1 cellular context compared by ENCODE assay signal in the genomic region with DNA sequence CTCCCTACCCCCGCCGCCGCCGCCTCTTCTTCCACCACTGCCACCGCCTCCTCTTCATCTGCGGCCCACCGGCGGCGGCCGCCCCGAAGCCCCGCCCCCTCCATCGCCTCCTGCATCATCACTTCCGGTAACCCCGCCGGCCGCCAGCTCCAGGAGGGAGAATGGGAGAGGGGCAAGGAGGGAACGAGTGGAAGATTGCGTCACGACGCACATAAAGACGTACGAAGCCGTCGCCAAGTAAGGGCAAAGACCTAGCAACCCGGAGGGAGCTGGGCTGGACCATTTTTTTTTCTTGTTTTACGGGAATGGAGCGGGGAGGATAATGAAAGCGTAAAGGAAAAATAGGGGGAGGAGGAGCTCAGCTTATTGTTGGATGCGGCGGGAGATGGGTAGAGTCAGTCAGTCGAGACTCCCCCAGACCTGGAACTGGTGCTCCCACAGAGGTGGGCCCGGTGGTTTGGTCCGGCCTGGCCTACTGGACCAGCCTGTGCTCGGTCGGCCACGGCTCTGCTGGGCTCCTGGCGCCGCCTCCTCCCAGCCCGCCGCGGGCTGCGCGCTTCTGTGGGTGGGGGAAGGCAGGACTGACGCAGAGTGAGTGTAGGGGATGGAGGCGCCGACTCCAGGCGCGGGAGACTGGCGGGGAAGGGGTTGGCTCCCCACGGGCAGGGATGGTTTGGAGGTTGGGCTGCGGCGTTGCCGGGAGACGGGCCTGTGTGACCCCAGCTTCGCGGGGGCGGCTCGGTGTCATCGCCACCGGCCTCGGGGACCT.
TF ChIP-seq lines count a peak whose summit lies in the region.

A gene with protein sequence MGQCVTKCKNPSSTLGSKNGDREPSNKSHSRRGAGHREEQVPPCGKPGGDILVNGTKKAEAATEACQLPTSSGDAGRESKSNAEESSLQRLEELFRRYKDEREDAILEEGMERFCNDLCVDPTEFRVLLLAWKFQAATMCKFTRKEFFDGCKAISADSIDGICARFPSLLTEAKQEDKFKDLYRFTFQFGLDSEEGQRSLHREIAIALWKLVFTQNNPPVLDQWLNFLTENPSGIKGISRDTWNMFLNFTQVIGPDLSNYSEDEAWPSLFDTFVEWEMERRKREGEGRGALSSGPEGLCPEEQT (minus strand): TSS at position 60 of the 769 bp plus-strand sequence. CDS start 37,820 bp downstream, outside the sequence.
A gene with protein sequence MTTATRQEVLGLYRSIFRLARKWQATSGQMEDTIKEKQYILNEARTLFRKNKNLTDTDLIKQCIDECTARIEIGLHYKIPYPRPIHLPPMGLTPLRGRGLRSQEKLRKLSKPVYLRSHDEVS (plus strand): TSS at position 473 of the 769 bp plus-strand sequence. CDS start 14,785 bp downstream, outside the sequence.

TF ChIP-seq in GM23338, 12 proteins besides CTCF, POLR2A, EP300 and RAD21:
- TF ChIP-seq CREB1 (CRISPR knock-in tag; IDR thresholded peaks at IDR 0.05; ENCODE audit: low read depth) (peak; percentile 93), EZH2 (IDR thresholded peaks at IDR 0.05; ENCODE audit: low read depth, unreplicated experiment) (no peak), POLR2AphosphoS5 (IDR thresholded peaks at IDR 0.05; ENCODE audit: low read depth) (peak; percentile 76)
